In genomic region chr17:64496786-64497564, GRCh38 we compare ENCODE assay signal across 8 cellular contexts. TPM values are rescaled to one million over a fixed set of nuclear protein-coding genes. Genes with fewer than 3 reads are reported as not detected.
DNase-seq lines count a peak whose midpoint lies in the region; ATAC-seq, FAIRE-seq and TF ChIP-seq lines count a peak whose summit lies in the region.

Gene POLG2 (minus strand): TSS chr17:64497054. CDS start chr17:64496968, 86 bp downstream.

- H2BK5ac ChIP-seq in IMR-90 (ENCODE audit: low read depth, low read length, poor library complexity, severe bottlenecking): peak within 1 kb of the TSS; percentile 78

- H3K4ac ChIP-seq in IMR-90 (ENCODE audit: low read depth, low read length): peak within 1 kb of the TSS; percentile 81

- H3K27me3 ChIP-seq in IMR-90 (ENCODE audit: control insufficient read depth, insufficient read depth, low read length) (no peaks in the 10 kb centered on the region), OCI-LY3 (ENCODE audit: low read depth, low read length) (no peaks in the 10 kb centered on the region), endothelial cell of umbilical vein (ENCODE audit: control insufficient read depth in 2 of 2, insufficient read depth in 2 of 2, low read length in 2 of 2) (no peaks in the 10 kb centered on the region), mononuclear cell (ENCODE audit: insufficient read depth, low read length) (no peaks in the 10 kb centered on the region)

- no peak within 1 kb of the TSS; the same call in 2 of the 3 replicates for H2BK15ac ChIP-seq in IMR-90 (ENCODE audit: low read depth, low read length)

- TF ChIP-seq RAD21 in IMR-90 (IDR thresholded peaks at IDR 0.05; ENCODE audit: low read length): peak; percentile 15; the same call in 1 of the 2 replicates

- CTCF ChIA-PET in IMR-90 (lab: Yijun Ruan, JAX): interaction anchor here (0.6 to 1.0 kb wide), 2 partner anchors 11 to 152 kb away, joined by 3 read pairs; no protein-coding TSS in a partner anchor
- CTCF ChIA-PET in endothelial cell of umbilical vein (lab: Charles Lee): interaction anchor here (1.0 to 4.5 kb wide), 3 partner anchors 8 to 77 kb away, joined by 4 to 39 read pairs (median 4); partner anchors contain the start of genes CEP95 and DDX5

- H2AK5ac ChIP-seq in IMR-90 (ENCODE audit: low read depth, low read length): peak within 1 kb of the TSS; percentile 11

- peak within 1 kb of the TSS; percentile 70 for H4K91ac ChIP-seq in IMR-90 (ENCODE audit: insufficient read depth, low read depth, low read length)

- H3K14ac ChIP-seq in IMR-90 (replicated peaks; ENCODE audit: low read depth, low read length): peak within 1 kb of the TSS; percentile 84

- H4K8ac ChIP-seq in IMR-90 (ENCODE audit: low read depth in 2 of 2, low read length in 2 of 2): peak within 1 kb of the TSS; percentile 24 to 91

- H3K4me1 ChIP-seq in IMR-90 (ENCODE audit: control insufficient read depth, insufficient read depth, low read length) (no peaks in the 10 kb centered on the region), OCI-LY3 (ENCODE audit: low read length) (peaks cover 39% of the 10 kb centered on the region), endothelial cell of umbilical vein (ENCODE audit: control insufficient read depth, extremely low read depth, insufficient read depth, low read length) (peaks cover 54% of the 10 kb centered on the region), mononuclear cell (ENCODE audit: insufficient read depth, low read length) (peaks cover 51% of the 10 kb centered on the region)

- peak; percentile 41 for TF ChIP-seq CTCF in IMR-90 (conservative IDR thresholded peaks at IDR 0.05; ENCODE audit: low read depth, low read length)
- peak; percentile 62 for TF ChIP-seq CTCF in OCI-LY3 (IDR thresholded peaks at IDR 0.05; ENCODE audit: low read depth, low read length)
- TF ChIP-seq CTCF in endothelial cell of umbilical vein (IDR thresholded peaks at IDR 0.05; ENCODE audit: extremely low read depth in 1 of 2, insufficient read depth in 1 of 2, low read depth in 1 of 2, low read length in 2 of 2): peak; percentile 36 to 44

- 0% methylated on average over 35 of the region's 50 CpGs; no CpG with 5 or more reads in 1 of the 2 experiments for WGBS in IMR-90 (ENCODE audit: extremely low coverage in 2 of 2, insufficient read length in 1 of 2), 2 experiments

- H3K9me1 ChIP-seq in IMR-90 (ENCODE audit: insufficient read depth, low read length): no peaks in the 10 kb centered on the region
- H3K9me1 ChIP-seq in endothelial cell of umbilical vein (replicated peaks; ENCODE audit: control insufficient read depth, extremely low read depth, insufficient read depth, low read length): no peaks in the 10 kb centered on the region

- ATAC-seq in GM21528 (IDR thresholded peaks at IDR 0.05; ENCODE audit: low FRiP score, unreplicated experiment) (peak; percentile 76), IMR-90 (ENCODE audit: low read depth) (peak; percentile 88)

- DNase-seq in DMS153 (lab: John Stamatoyannopoulos, UW): peak; percentile 85
- peak; percentile 91 for DNase-seq in IMR-90
- peak; percentile 98 for DNase-seq in activated CD8-positive, alpha-beta memory T cell treated with anti-CD3 and anti-CD28 coated beads, Interleukin-2, amount 50 U/mL, for 48 hours
- DNase-seq in endothelial cell of umbilical vein (ENCODE audit: low read depth, low spot score): peak; percentile 95
- peak; percentile 94 to 95 for DNase-seq in stimulated activated CD8-positive, alpha-beta memory T cell treated with anti-CD3 and anti-CD28 coated beads, Interleukin-2, amount 100 ng/mL, for 48 hours (ENCODE audit: low read depth in 2 of 2)

- H3K4me3 ChIP-seq in IMR-90 (ENCODE audit: insufficient read depth, low read depth, low read length): peak within 1 kb of the TSS; percentile 68
- peak within 1 kb of the TSS; percentile 94 for H3K4me3 ChIP-seq in OCI-LY3 (ENCODE audit: low read length)
- H3K4me3 ChIP-seq in endothelial cell of umbilical vein (replicated peaks in 1 of 3; ENCODE audit: insufficient read depth in 1 of 3, low read depth in 1 of 3, low read length in 3 of 3): peak within 1 kb of the TSS; percentile 33 to 75 (median 66)
- peak within 1 kb of the TSS; percentile 74 for H3K4me3 ChIP-seq in mononuclear cell (ENCODE audit: low read length)

- H2AFZ ChIP-seq in IMR-90 (replicated peaks; ENCODE audit: low read length, poor library complexity) (peak within 1 kb of the TSS; percentile 95), OCI-LY3 (ENCODE audit: low read depth, low read length) (peak within 1 kb of the TSS; percentile 78), endothelial cell of umbilical vein (ENCODE audit: low read depth, low read length) (peak within 1 kb of the TSS; percentile 58)

- H3K23ac ChIP-seq in IMR-90 (ENCODE audit: low read depth, low read length): peak within 1 kb of the TSS; percentile 88

- H3K4me2 ChIP-seq in IMR-90 (ENCODE audit: low read depth, low read length) (peak within 1 kb of the TSS; percentile 99), OCI-LY3 (ENCODE audit: low read length) (peak within 1 kb of the TSS; percentile 88), endothelial cell of umbilical vein (ENCODE audit: insufficient read depth, low read length) (peak within 1 kb of the TSS; percentile 84)

- peak within 1 kb of the TSS; percentile 68 for H2AK9ac ChIP-seq in IMR-90 (replicated peaks; ENCODE audit: low read depth, low read length, poor library complexity)

- peak within 1 kb of the TSS; percentile 71 for H3K9ac ChIP-seq in IMR-90 (ENCODE audit: low read depth, low read length)
- H3K9ac ChIP-seq in OCI-LY3 (ENCODE audit: low read length): peak within 1 kb of the TSS; percentile 89
- H3K9ac ChIP-seq in endothelial cell of umbilical vein (replicated peaks; ENCODE audit: extremely low read depth, insufficient read depth, low read length): peak within 1 kb of the TSS; percentile 54

- H4K5ac ChIP-seq in IMR-90 (ENCODE audit: low read depth, low read length): peak within 1 kb of the TSS; percentile 67; the same call in 1 of the 2 replicates

- no peak within 1 kb of the TSS; the same call in 1 of the 2 replicates for H2BK20ac ChIP-seq in IMR-90 (ENCODE audit: low read depth, low read length)

- peaks cover 26 to 40% of the 10 kb centered on the region in 2 experiments for H3K79me1 ChIP-seq in IMR-90 (ENCODE audit: low read depth in 1 of 2, low read length in 2 of 2)

- H3K36me3 ChIP-seq in IMR-90 (ENCODE audit: control insufficient read depth, insufficient read depth, low read length) (peaks cover 30% of the 10 kb centered on the region), OCI-LY3 (replicated peaks; ENCODE audit: low read depth, low read length) (peaks cover 56% of the 10 kb centered on the region), endothelial cell of umbilical vein (ENCODE audit: control insufficient read depth in 2 of 2, extremely low read depth in 1 of 2, insufficient read depth in 2 of 2, low read length in 2 of 2) (peaks cover 30 to 46% of the 10 kb centered on the region in 2 experiments)

- peak within 1 kb of the TSS; percentile 53 for H3K56ac ChIP-seq in IMR-90 (ENCODE audit: extremely low read depth, insufficient read depth, low read length)

- BruUV-seq in IMR-90 (replicated peaks; lab: Mats Ljungman, UMichigan): no TSS peak
- TSS peak; percentile 89 for BruUV-seq in endothelial cell of umbilical vein (replicated peaks; lab: Mats Ljungman, UMichigan)

- TF ChIP-seq POLR2A in IMR-90 (IDR thresholded peaks at IDR 0.05; ENCODE audit: low read depth, low read length): peak; percentile 89
- peak; percentile 97 for TF ChIP-seq POLR2A in endothelial cell of umbilical vein (IDR thresholded peaks at IDR 0.05; ENCODE audit: low read depth, low read length)

- intact Hi-C loops in IMR-90 (cut with micrococcal nuclease): no loop called here
- intact Hi-C loops in endothelial cell of umbilical vein (cut with micrococcal nuclease): loop anchor here (1.0 to 5.0 kb wide), 2 partner anchors 8 to 170 kb away; no protein-coding TSS in a partner anchor

- dilution Hi-C loops in IMR-90 (cut with HindIII; ENCODE audit: low sequenced_read_pairs, unreplicated experiment): no loop called here
- dilution Hi-C loops in endothelial cell of umbilical vein (cut with MboI; ENCODE audit: extremely low pct_ligation_motif_present, low sequenced_read_pairs): no loop called here

- POLR2A ChIA-PET in IMR-90 (lab: Charles Lee; ENCODE audit: unreplicated experiment) (interaction anchor here (0.5 to 1.0 kb wide), 5 partner anchors 8 to 106 kb away, joined by 3 to 7 read pairs (median 4); no protein-coding TSS in a partner anchor), endothelial cell of umbilical vein (lab: Charles Lee) (interaction anchor here (1.1 to 2.1 kb wide), 3 partner anchors 9 to 76 kb away, joined by 3 to 37 read pairs (median 8); partner anchors contain the start of genes CEP95 and DDX5)

- H3K9me3 ChIP-seq in IMR-90 (ENCODE audit: control insufficient read depth, insufficient read depth, low read length): no peaks in the 10 kb centered on the region
- no peaks in the 10 kb centered on the region for H3K9me3 ChIP-seq in OCI-LY3 (ENCODE audit: insufficient read depth, low read length)
- no peaks in the 10 kb centered on the region for H3K9me3 ChIP-seq in endothelial cell of umbilical vein (replicated peaks; ENCODE audit: control insufficient read depth, insufficient read depth, low read length)
- H3K9me3 ChIP-seq in mononuclear cell (ENCODE audit: low read depth, low read length): no peaks in the 10 kb centered on the region

- peak within 1 kb of the TSS; percentile 48; the same call in 1 of the 2 replicates for H2BK120ac ChIP-seq in IMR-90 (ENCODE audit: low read depth, low read length)

- H4K20me1 ChIP-seq in IMR-90 (ENCODE audit: insufficient read depth, low read length) (peaks cover 43% of the 10 kb centered on the region), OCI-LY3 (ENCODE audit: insufficient read depth, low read length) (no peaks in the 10 kb centered on the region), endothelial cell of umbilical vein (replicated peaks; ENCODE audit: control insufficient read depth, extremely low read depth, insufficient read depth, low read length) (peaks cover 18% of the 10 kb centered on the region)

- peak within 1 kb of the TSS; percentile 76 for H3K27ac ChIP-seq in IMR-90 (ENCODE audit: insufficient read depth, low read length)
- peak within 1 kb of the TSS; percentile 93 for H3K27ac ChIP-seq in OCI-LY3 (ENCODE audit: low read length)
- peak within 1 kb of the TSS; percentile 73 for H3K27ac ChIP-seq in endothelial cell of umbilical vein (ENCODE audit: insufficient read depth, low read depth, low read length)

- peaks cover 64% of the 10 kb centered on the region for H3K79me2 ChIP-seq in OCI-LY3 (ENCODE audit: low read length)
- peaks cover 45% of the 10 kb centered on the region for H3K79me2 ChIP-seq in endothelial cell of umbilical vein (ENCODE audit: control insufficient read depth, insufficient read depth, low read length)

- FAIRE-seq in endothelial cell of umbilical vein (lab: Jason Lieb, UNC): peak; percentile 86

- peak within 1 kb of the TSS; percentile 34; the same call in 1 of the 2 replicates for H3K18ac ChIP-seq in IMR-90 (ENCODE audit: low read depth, low read length)

- in situ Hi-C loops in IMR-90 (cut with MboI; ENCODE audit: low sequenced_read_pairs): no loop called here

RNA-seq across cellular contexts. Expression of gene POLG2, which starts in this region (rescaled TPM):
- total RNA-seq in IMR-90 (2012; rRNA removed) (7.0 and 9.2 TPM in 2 replicates), endothelial cell of umbilical vein (18.6 and 20.3 TPM in 2 replicates), mononuclear cell (17.2 TPM)
- polyA plus RNA-seq in IMR-90 (2012; rRNA removed) (6.6 and 7.7 TPM in 2 replicates), endothelial cell of umbilical vein (3.9 and 6.5 TPM in 2 replicates)
- 1.7 and 3.1 TPM in 2 replicates for polyA plus RNA-seq in IMR-90 (2012; cell fraction: cytosol; rRNA removed)
- polyA plus RNA-seq in IMR-90 (2012; cell fraction: nucleus; rRNA removed; ENCODE audit: low replicate concordance): 5.9 and 26.6 TPM in 2 replicates
- polyA plus RNA-seq in endothelial cell of umbilical vein (2011; cell fraction: cytosol; rRNA removed): 5.9 and 6.2 TPM in 2 replicates
- 35.3 and 42.4 TPM in 2 replicates for polyA plus RNA-seq in endothelial cell of umbilical vein (2011; cell fraction: nucleus; rRNA removed)
- 12.0 and 14.3 TPM in 2 replicates for polyA plus RNA-seq in endothelial cell of umbilical vein (2012)
- 9.1 and 9.4 TPM in 2 replicates for polyA minus RNA-seq in endothelial cell of umbilical vein
- 5.4 TPM for polyA minus RNA-seq in endothelial cell of umbilical vein (2011; cell fraction: cytosol; rRNA and poly(A)+ RNA removed)
- polyA minus RNA-seq in endothelial cell of umbilical vein (2011; cell fraction: nucleus; rRNA and poly(A)+ RNA removed): 20.6 and 24.3 TPM in 2 replicates

Comparison
In these comparisons a context has a peak if more than half of its experiments do, and no peak if none do; other contexts are left out.
1. Peak in every context shown above with its lines: DNase-seq, ATAC-seq, H3K4me3 ChIP-seq and H3K27ac ChIP-seq.